27 cellular contexts compared by ENCODE assay signal in genomic region chr5:79578876-79579275, GRCh38. TPM values are rescaled to one million over a fixed set of nuclear protein-coding genes. Genes with fewer than 3 reads are reported as not detected.
DNase-seq lines count a peak whose midpoint lies in the region; ATAC-seq, FAIRE-seq and TF ChIP-seq lines count a peak whose summit lies in the region.
"Had no signal": no experiment of that assay in that cellular context is flagged by ENCODE, and none has a peak within 500 bp of the region (broad histone marks: within the 10 kb centered on the region; RNA-seq: fewer than 3 reads in every experiment).

No MANE protein-coding gene starts in this region.

- H4K20me1 ChIP-seq in HepG2 (ENCODE audit: insufficient read depth, low read length) = no peaks in the 10 kb centered on the region
- no peaks in the 10 kb centered on the region for H4K20me1 ChIP-seq in PC-3 (ENCODE audit: low read length)
- H4K20me1 ChIP-seq: BLaER1 had no signal

- TF ChIP-seq RAD21 in HepG2 (CRISPR knock-in tag; IDR thresholded peaks at IDR 0.05) = no peak

- H3K79me2 ChIP-seq in HepG2 (ENCODE audit: insufficient read depth, low read length) (no peaks in the 10 kb centered on the region), PC-3 (ENCODE audit: low read length) (no peaks in the 10 kb centered on the region)

- DNase-seq in HepG2 (ENCODE audit: low spot score) (no peak), right lobe of liver (no peak), PC-3 (peak; percentile 77), epithelial cell of prostate (ENCODE audit: low read depth, low spot score) (peak; percentile 24), SK-N-DZ (ENCODE audit: low spot score) (no peak)
- no peak for DNase-seq in activated effector memory CD4-positive, alpha-beta T cell treated with Interleukin-2 at 50 U/mL for 16 hours
- DNase-seq: CD4-positive, alpha-beta T cell; DMS79 treated with DMSO at 0.1 percent for 48 hours; Kasumi-1; MM.1S; NCI-H1694; NCI-H2029 treated with DMSO at 0.1 percent for 48 hours; NCI-H446 treated with DMSO at 0.1 percent for 48 hours; NCI-H526; NCI-H82; NK-92 treated with Interleukin-12 subunit alpha and Interleukin-12 subunit beta, amount 100 ng/mL, for 24 hours; RPMI8226; SHP77; SK-N-SH; SW 1271 had no signal

- H3K27ac ChIP-seq in HepG2 (ENCODE audit: extremely low read length, insufficient read depth, low read length) (peak overlapping the region; percentile 25), right lobe of liver (no peak overlapping the region), PC-3 (ENCODE audit: low read length) (peak overlapping the region; percentile 26; the same call in 1 of the 2 replicates), epithelial cell of prostate (peak overlapping the region; percentile 62), gastroesophageal sphincter (no peak overlapping the region)
- H3K27ac ChIP-seq: BLaER1 had no signal

- POLR2A ChIA-PET in HepG2 (lab: Yijun Ruan, JAX) = no interaction called here
- POLR2A ChIA-PET in PC-3 (lab: Charles Lee; ENCODE audit: unreplicated experiment) = no interaction called here

- TF ChIP-seq CTCF in HepG2 (CRISPR knock-in tag; IDR thresholded peaks at IDR 0.05) = no peak
- TF ChIP-seq CTCF in right lobe of liver (IDR thresholded peaks at IDR 0.05) = no peak
- no peak for TF ChIP-seq CTCF in PC-3 (conservative IDR thresholded peaks at IDR 0.05; ENCODE audit: low read depth, low read length)
- TF ChIP-seq CTCF in gastroesophageal sphincter (IDR thresholded peaks at IDR 0.05) = no peak

- H3F3A ChIP-seq in PC-3 (ENCODE audit: low read length, unreplicated experiment) = no peaks in the 10 kb centered on the region

- TF ChIP-seq POLR2A in HepG2 (IDR thresholded peaks at IDR 0.05; ENCODE audit: insufficient read depth in 1 of 2, low read depth in 2 of 2, low read length in 2 of 2) (no peak), right lobe of liver (IDR thresholded peaks at IDR 0.05) (no peak), gastroesophageal sphincter (IDR thresholded peaks at IDR 0.05) (no peak)

- no peak for TF ChIP-seq EP300 in HepG2 (IDR thresholded peaks at IDR 0.05; ENCODE audit: low read depth in 2 of 2, low read length in 2 of 2)
- no peak for TF ChIP-seq EP300 in HepG2 (CRISPR knock-in tag; IDR thresholded peaks at IDR 0.05; ENCODE audit: borderline replicate concordance)
- no peak for TF ChIP-seq EP300 in gastroesophageal sphincter (IDR thresholded peaks at IDR 0.05)

- intact Hi-C loops in HepG2 (cut with micrococcal nuclease; ENCODE audit: unreplicated experiment) = no loop called here
- intact Hi-C loops in right lobe of liver (cut with DNase I) = no loop called here
- intact Hi-C loops in PC-3 (cut with micrococcal nuclease) = no loop called here

- no peak overlapping the region for H3K9ac ChIP-seq in HepG2 (ENCODE audit: insufficient read depth, low read depth, low read length)
- H3K9ac ChIP-seq in PC-3 (ENCODE audit: low read length) = no peak overlapping the region
- H3K9ac ChIP-seq: BLaER1, SK-N-SH had no signal

- H3K4me3 ChIP-seq in HepG2 (replicated peaks in 1 of 3; ENCODE audit: insufficient read depth in 1 of 3, low read depth in 2 of 3, low read length in 3 of 3) (no peak overlapping the region), right lobe of liver (no peak overlapping the region), PC-3 (ENCODE audit: low read length) (no peak overlapping the region), gastroesophageal sphincter (no peak overlapping the region)
- H3K4me3 ChIP-seq: BLaER1, K562 had no signal

- WGBS in HepG2 (ENCODE audit: low lambda C conversion rate) = 70% methylated on average over 3 of the region's 3 CpGs
- WGBS in right lobe of liver (ENCODE audit: insufficient coverage, low coverage, low lambda C conversion rate, missing lambda C conversion rate) = 58% methylated on average over 3 of the region's 3 CpGs
- WGBS in gastroesophageal sphincter (ENCODE audit: low coverage in 1 of 2), 2 donors = 69 to 82% methylated on average over 2 to 3 of the region's 3 CpGs

- BruUV-seq in HepG2 (replicated peaks; lab: Mats Ljungman, UMichigan) (no TSS peak), PC-3 (replicated peaks; lab: Mats Ljungman, UMichigan) (no TSS peak)

- no peaks in the 10 kb centered on the region; the same call in 1 of the 2 replicates for H3K9me3 ChIP-seq in HepG2 (ENCODE audit: low read length)
- no peaks in the 10 kb centered on the region for H3K9me3 ChIP-seq in right lobe of liver
- no peaks in the 10 kb centered on the region for H3K9me3 ChIP-seq in PC-3 (ENCODE audit: low read length)
- H3K9me3 ChIP-seq in gastroesophageal sphincter = peaks cover 0 to 11% (median 0%) of the 10 kb centered on the region in 3 donors

- ATAC-seq in HepG2 (no peak), right lobe of liver (no peak), PC-3 (0 out of 2 replicates have a peak, but pooled peaks have one; percentile 22), GM19023 (IDR thresholded peaks at IDR 0.05; ENCODE audit: unreplicated experiment) (no peak), gastroesophageal sphincter (no peak)
- ATAC-seq: K562 had no signal

- H3K36me3 ChIP-seq in HepG2 (replicated peaks in 1 of 2; ENCODE audit: control insufficient read depth in 1 of 2, insufficient read depth in 2 of 2, low read length in 2 of 2) (no peaks in the 10 kb centered on the region), right lobe of liver (no peaks in the 10 kb centered on the region), PC-3 (ENCODE audit: low read depth, low read length) (no peaks in the 10 kb centered on the region; the same call in 1 of the 2 replicates), gastroesophageal sphincter (no peaks in the 10 kb centered on the region)
- H3K36me3 ChIP-seq: BLaER1 had no signal

- peaks cover 87% of the 10 kb centered on the region for H3K4me1 ChIP-seq in HepG2 (ENCODE audit: insufficient read depth, low read length)
- H3K4me1 ChIP-seq in right lobe of liver = no peaks in the 10 kb centered on the region
- H3K4me1 ChIP-seq in PC-3 (ENCODE audit: insufficient read depth, low read length) = peaks cover 9% of the 10 kb centered on the region
- no peaks in the 10 kb centered on the region for H3K4me1 ChIP-seq in gastroesophageal sphincter

- no peaks in the 10 kb centered on the region for H3K9me2 ChIP-seq in PC-3 (replicated peaks; ENCODE audit: low read length)
- H3K9me2 ChIP-seq: SK-N-SH had no signal

- FAIRE-seq in HepG2 (lab: Jason Lieb, UNC) = no peak
- FAIRE-seq: A204.1, GM12892, H54, K562 had no signal

- H2AFZ ChIP-seq in HepG2 (ENCODE audit: low read length) (peak overlapping the region; percentile 32), PC-3 (ENCODE audit: low read length) (no peak overlapping the region)

- H3K27me3 ChIP-seq in HepG2 (ENCODE audit: control insufficient read depth in 1 of 2, insufficient read depth in 2 of 2, low read length in 2 of 2) = no peaks in the 10 kb centered on the region
- H3K27me3 ChIP-seq in right lobe of liver = no peaks in the 10 kb centered on the region
- H3K27me3 ChIP-seq in PC-3 (ENCODE audit: low read length) = no peaks in the 10 kb centered on the region
- H3K27me3 ChIP-seq in gastroesophageal sphincter = no peaks in the 10 kb centered on the region
- H3K27me3 ChIP-seq: BLaER1 had no signal

- CTCF ChIA-PET in HepG2 (lab: Yijun Ruan, JAX; ENCODE audit: low intra/inter-chr PET ratio, low total read pairs) (no interaction called here), PC-3 (lab: Charles Lee) (no interaction called here)

- H3K4me2 ChIP-seq in HepG2 (ENCODE audit: low read depth, low read length) = no peak overlapping the region
- peak overlapping the region; percentile 54 for H3K4me2 ChIP-seq in PC-3 (ENCODE audit: low read length)
- H3K4me2 ChIP-seq: BLaER1, SK-N-SH had no signal

- in situ Hi-C loops in HepG2 (cut with HindIII; ENCODE audit: extremely low pct_ligation_motif_present, low pct_unique_long_range_greater_than_20kb) = no loop called here

TF ChIP-seq in HepG2, 621 proteins besides CTCF, POLR2A, EP300 and RAD21 (continues in another document):
- TF ChIP-seq ELF3 (CRISPR knock-in tag; IDR thresholded peaks at IDR 0.05) (no peak), ZNF432 (CRISPR knock-in tag; IDR thresholded peaks at IDR 0.05; ENCODE audit: borderline replicate concordance) (no peak)

RNA-seq across cellular contexts. Expression of gene TENT2, which starts 33.4 kb away (rescaled TPM):
- 32.3 and 44.3 TPM in 2 replicates for total RNA-seq in HepG2 (2016; rRNA removed; fragmentation: Illumina TruSeq; extraction: Trizol)
- total RNA-seq in HepG2 (2016; cell fraction: cytosol; rRNA removed; fragmentation: Illumina TruSeq; extraction: Trizol; ENCODE audit: low read depth) = 17.6 and 19.3 TPM in 2 replicates
- 27.8 and 42.6 TPM in 2 replicates for total RNA-seq in HepG2 (2016; cell fraction: insoluble cytoplasmic fraction; rRNA removed; fragmentation: Illumina TruSeq; extraction: Trizol)
- 15.0 and 15.5 TPM in 2 replicates for total RNA-seq in HepG2 (2016; cell fraction: membrane; rRNA removed; fragmentation: Illumina TruSeq; extraction: Trizol)
- 103 and 117 TPM in 2 replicates for total RNA-seq in HepG2 (2016; cell fraction: nucleus; rRNA removed; fragmentation: Illumina TruSeq; extraction: Trizol)
- 32.7 and 55.5 TPM in 2 replicates for polyA plus RNA-seq in HepG2 (2011; rRNA removed)
- 16.0 and 17.9 TPM in 2 replicates for polyA plus RNA-seq in HepG2 (2011; cell fraction: cytosol; rRNA removed)
- polyA plus RNA-seq in HepG2 (2011; cell fraction: nucleus; rRNA removed) = 55.4 and 55.9 TPM in 2 replicates
- 20.1 and 24.6 TPM in 2 replicates for polyA plus RNA-seq in HepG2 (2012)
- polyA plus RNA-seq in HepG2 (2016; cell fraction: cytosol; fragmentation: Illumina TruSeq; extraction: Trizol; ENCODE audit: low read depth) = 1.4 and 1.6 TPM in 2 replicates
- 33.5 and 35.6 TPM in 2 replicates for polyA plus RNA-seq in HepG2 (2016; cell fraction: insoluble cytoplasmic fraction; fragmentation: Illumina TruSeq; extraction: Trizol; ENCODE audit: low read depth)
- 4.3 and 4.6 TPM in 2 replicates for polyA plus RNA-seq in HepG2 (2016; cell fraction: membrane; fragmentation: Illumina TruSeq; extraction: Trizol; ENCODE audit: low read depth)
- polyA plus RNA-seq in HepG2 (2016; cell fraction: nucleus; fragmentation: Illumina TruSeq; extraction: Trizol; ENCODE audit: insufficient read depth, low read depth) = 104 and 107 TPM in 2 replicates
- polyA minus RNA-seq in HepG2 (2011; rRNA and poly(A)+ RNA removed; ENCODE audit: low replicate concordance) = 34.0 and 42.0 TPM in 2 replicates
- 15.8 and 18.5 TPM in 2 replicates for polyA minus RNA-seq in HepG2 (2011; cell fraction: cytosol; rRNA and poly(A)+ RNA removed)
- polyA minus RNA-seq in HepG2 (2011; cell fraction: nucleus; rRNA and poly(A)+ RNA removed) = 171 and 187 TPM in 2 replicates
- total RNA-seq in right lobe of liver = 10 to 100 TPM; 24.2 to 33.2 (median 28.8) TPM
- 26.9 and 27.7 TPM in 2 replicates for total RNA-seq in PC-3 (2014; rRNA removed)
- 10 to 100 TPM; 33.7 to 84.8 (median 53.2) TPM for total RNA-seq in gastroesophageal sphincter
- polyA plus RNA-seq in SK-N-DZ (2014; cell fraction: cytosol; rRNA removed) = 18.5 and 30.3 TPM in 2 replicates
- polyA plus RNA-seq in SK-N-DZ (2014; cell fraction: nucleus; rRNA removed) = 46.1 and 55.8 TPM in 2 replicates

Comparison
In these comparisons a context has a peak if more than half of its experiments do, and no peak if none do; other contexts are left out.
1. H3K27ac ChIP-seq: peak in HepG2 (single experiment), PC-3 (single experiment) and epithelial cell of prostate (single experiment); none in right lobe of liver (0 of 3) and gastroesophageal sphincter (0 of 4).
2. DNase-seq: peak in PC-3 (single experiment) and epithelial cell of prostate (single experiment); none in HepG2 (single experiment), right lobe of liver (0 of 3), activated effector memory CD4-positive, alpha-beta T cell treated with Interleukin-2 at 50 U/mL for 16 hours (single experiment) and SK-N-DZ (single experiment).